ENCODE assay signal across 8 cellular contexts in the genomic region with DNA sequence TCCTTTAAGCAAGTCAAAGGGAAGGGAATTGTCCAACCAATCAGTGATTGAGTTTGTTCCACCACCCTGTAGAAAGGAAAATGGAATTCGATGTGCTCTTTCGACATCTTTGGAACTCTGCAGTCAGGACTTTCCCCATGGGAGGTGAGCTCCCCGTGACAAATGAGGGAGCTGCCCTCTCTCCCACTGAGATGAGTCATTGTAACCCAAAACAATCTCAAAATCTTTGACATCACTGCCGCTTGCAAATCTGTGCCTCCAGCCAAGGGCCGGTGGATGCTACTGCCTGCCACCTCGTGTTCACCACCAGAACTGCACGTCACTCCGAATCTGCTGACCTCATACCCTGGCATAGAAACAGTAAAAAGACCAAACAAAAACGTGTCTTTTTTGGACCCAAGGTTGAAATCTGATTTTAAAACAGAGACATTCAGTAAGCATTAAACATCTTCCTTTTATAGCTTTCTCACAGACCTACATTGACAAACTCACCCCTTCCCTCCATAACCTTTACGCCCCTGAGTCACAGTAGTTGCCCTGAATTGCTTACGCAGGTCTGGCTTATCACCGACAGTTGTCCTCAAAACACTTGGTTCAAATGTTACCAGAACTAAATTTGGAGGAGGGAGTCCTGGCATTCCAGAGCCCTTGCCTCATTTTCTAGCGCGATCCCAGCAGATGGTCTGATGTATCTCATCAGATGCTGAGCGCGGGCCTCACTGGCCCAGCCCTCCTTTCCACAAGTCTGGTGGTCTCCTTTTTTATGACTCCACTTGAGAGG.
DNase-seq lines count a peak whose midpoint lies in the region; ATAC-seq and TF ChIP-seq lines count a peak whose summit lies in the region.

No MANE protein-coding gene starts in this region.

- POLR2A ChIA-PET in GM10248 (lab: Yijun Ruan, JAX): no interaction called here

- WGBS in right cardiac atrium: 24% methylated on average over 16 of the region's 16 CpGs

- peaks cover 45% of the 10 kb centered on the region for H3K4me1 ChIP-seq in right cardiac atrium (ENCODE audit: control insufficient read depth, insufficient read depth, low read length)

- TF ChIP-seq CTCF in GM10248 (IDR thresholded peaks at IDR 0.05; ENCODE audit: control extremely low read depth, extremely low read depth, low read depth, missing control alignments): peak; percentile 83

- H3K9me3 ChIP-seq in right cardiac atrium (ENCODE audit: control insufficient read depth, low read length): no peaks in the 10 kb centered on the region

- ATAC-seq in right cardiac atrium: peak; percentile 86

- H3K4me3 ChIP-seq in right cardiac atrium (ENCODE audit: low read length): no peak overlapping the region

- DNase-seq in GM10248 (ENCODE audit: extremely low spot score): peak; percentile 87
- DNase-seq in GOT3 (lab: John Stamatoyannopoulos, UW): peak; percentile 81
- peak; percentile 99 for DNase-seq in LHCN-M2 (ENCODE audit: low read depth)
- DNase-seq in SW480 (ENCODE audit: low spot score): peak; percentile 94
- DNase-seq in anterior cingulate cortex (lab: John Stamatoyannopoulos, UW): peak in 56 of 58 donors; percentile 9 to 87 (median 66)
- DNase-seq in right cardiac atrium: peak; percentile 86 to 94 (median 93)
- DNase-seq in renal cortical epithelial cell (ENCODE audit: low read depth): peak; percentile 99
- DNase-seq in OCI-M2 (lab: John Stamatoyannopoulos, UW; ENCODE audit: unreplicated experiment): no peak

- H3K27me3 ChIP-seq in right cardiac atrium (ENCODE audit: control insufficient read depth, insufficient read depth): no peaks in the 10 kb centered on the region

- H3K27ac ChIP-seq in right cardiac atrium (ENCODE audit: low read length): peak overlapping the region; percentile 98

- intact Hi-C loops in right cardiac atrium (cut with DNase I): loop anchor here (5.0 to 10.0 kb wide), 5 partner anchors 68 to 180 kb away; partner anchors contain the start of genes COL4A1 (in 3 of the 4) and COL4A2 (in 3 of the 4)

- CTCF ChIA-PET in GM10248 (lab: Yijun Ruan, JAX): interaction anchor here (0.6 to 3.6 kb wide), 36 partner anchors 9 to 1451 kb away, joined by 3 to 45 read pairs (median 4); no protein-coding TSS in a partner anchor
